Comparison of ENCODE assay signal across 20 cellular contexts in genomic region chrX:134626434-134626833, GRCh38. TPM values are rescaled to one million over a fixed set of nuclear protein-coding genes. Genes with fewer than 3 reads are reported as not detected.
"Had no signal": no experiment of that assay in that cellular context is flagged by ENCODE, and none has a peak within 500 bp of the region (broad histone marks: within the 10 kb centered on the region; RNA-seq: fewer than 3 reads in every experiment).

No MANE protein-coding gene starts in this region.

- ATAC-seq: activated CD4-positive, alpha-beta T cell treated with anti-CD3 and anti-CD28 coated beads for 36 hours; stimulated activated naive CD8-positive, alpha-beta T cell treated with anti-CD3 and anti-CD28 coated beads, Interleukin-15, amount 100 ng/mL, for 72 hours had no signal

- H3K4me1 ChIP-seq: neural progenitor cell had no signal

- H3K36me3 ChIP-seq: esophagus muscularis mucosa, heart right ventricle, neural progenitor cell, ovary, thoracic aorta had no signal

- H3K27me3 ChIP-seq: esophagus muscularis mucosa, heart right ventricle, neural progenitor cell, ovary had no signal

- H3K9me3 ChIP-seq: esophagus muscularis mucosa, heart right ventricle, ovary, thoracic aorta had no signal

- H3K4me3 ChIP-seq: esophagus muscularis mucosa, heart right ventricle, neural progenitor cell, ovary, thoracic aorta had no signal

- H3K27ac ChIP-seq: esophagus muscularis mucosa, heart right ventricle, neural progenitor cell, ovary, VCaP had no signal

- DNase-seq: activated CD4-positive, alpha-beta memory T cell treated with anti-CD3 and anti-CD28 coated beads, Interleukin-2, amount 10 ng/mL, durations not matched to agents 7 days and 5 days; activated CD4-positive, alpha-beta T cell treated with anti-CD3 and anti-CD28 coated beads for 36 hours; activated gamma-delta T cell treated with Interleukin-2 at 50 U/mL for 16 hours; activated naive CD8-positive, alpha-beta T cell treated with anti-CD3 and anti-CD28 coated beads for 36 hours; activated T-cell treated with anti-CD3 and anti-CD28 coated beads, Interleukin-2, amount 50 U/mL, for 48 hours; anterior cingulate cortex; islet precursor cell; ovary; retina; stimulated activated CD4-positive, alpha-beta T cell treated with anti-CD3 and anti-CD28 coated beads, Interleukin-15, amount 100 ng/mL, for 24 hours; stimulated activated CD4-positive, alpha-beta T cell treated with anti-CD3 and anti-CD28 coated beads, Interleukin-4, amount 100 ng/mL, for 4 hours; stimulated activated naive CD8-positive, alpha-beta T cell treated with anti-CD3 and anti-CD28 coated beads, Interleukin-15, amount 100 ng/mL, for 72 hours; T1000 had no signal

RNA-seq across cellular contexts. Expression of gene PLAC1, which starts 31.8 kb away (rescaled TPM):
- total RNA-seq: activated CD4-positive, alpha-beta memory T cell treated with anti-CD3 and anti-CD28 coated beads, Interleukin-2, amount 10 ng/mL, durations not matched to agents 7 days and 5 days; activated naive CD8-positive, alpha-beta T cell treated with anti-CD3 and anti-CD28 coated beads for 36 hours; esophagus muscularis mucosa; frontal cortex; heart right ventricle; skeletal muscle tissue; thoracic aorta had no signal
